In the genomic region with DNA sequence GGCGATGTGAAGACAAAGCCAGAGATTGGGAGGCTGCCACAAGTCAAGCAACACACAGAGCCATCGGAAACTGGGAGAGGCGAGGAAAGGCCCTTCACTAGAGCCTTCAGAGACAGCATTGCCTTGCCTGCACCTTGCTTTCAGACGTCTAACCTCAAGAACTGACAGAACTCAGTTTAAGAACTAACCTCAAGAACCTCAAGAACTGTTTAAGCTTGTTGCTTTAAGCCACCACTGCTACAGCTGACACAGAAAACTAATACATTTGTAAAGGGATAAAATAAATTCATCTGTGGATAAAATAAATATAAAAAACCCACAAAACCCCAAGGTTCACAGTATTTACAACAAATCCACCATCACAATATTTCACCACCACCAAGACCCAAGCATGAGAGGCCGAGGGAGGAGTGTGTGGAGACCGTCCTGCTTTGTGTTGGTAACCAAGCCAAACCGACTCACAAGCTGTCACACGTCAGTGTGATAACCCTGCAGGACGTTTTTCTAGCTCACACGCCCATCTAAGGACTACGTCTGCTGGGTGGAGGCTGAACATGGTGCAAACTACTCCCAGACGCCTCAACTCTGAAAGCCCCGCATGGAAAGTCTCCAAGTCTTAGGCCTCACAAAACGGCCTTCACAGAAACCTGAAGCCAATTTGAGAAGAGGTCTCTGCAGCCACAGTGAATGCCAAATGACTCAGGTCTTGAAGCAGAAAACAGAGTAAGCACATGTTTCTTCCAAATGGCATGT, we compare ENCODE assay signal across 7 cellular contexts.
DNase-seq lines count a peak whose midpoint lies in the region; ATAC-seq lines count a peak whose summit lies in the region.

No MANE protein-coding gene starts in this region.

- H3K27me3 ChIP-seq in MG63 (no peaks in the 10 kb centered on the region), right cardiac atrium (ENCODE audit: control insufficient read depth, insufficient read depth) (no peaks in the 10 kb centered on the region)

- ATAC-seq in right cardiac atrium = peak; percentile 94 to 97
- no peak for ATAC-seq in GM21825 (IDR thresholded peaks at IDR 0.05; ENCODE audit: unreplicated experiment)

- no peak overlapping the region for H3K4me3 ChIP-seq in MG63
- H3K4me3 ChIP-seq in right cardiac atrium (ENCODE audit: low read length) = no peak overlapping the region

- WGBS in right cardiac atrium = 38% methylated on average over 14 of the region's 14 CpGs

- peaks cover 59% of the 10 kb centered on the region for H3K36me3 ChIP-seq in MG63

- H3K27ac ChIP-seq in right cardiac atrium (ENCODE audit: low read length) = peak overlapping the region; percentile 87

- DNase-seq in MG63 (peak; percentile 71), right cardiac atrium (peak; percentile 82 to 88 (median 82)), HCEC 1CT (no peak), ACHN (no peak)
- DNase-seq in activated T-helper 9 cell treated with anti-CD3 and anti-CD28 coated beads, Interleukin-2, amount 50 U/mL, for 16 hours (ENCODE audit: low read depth) = peak; percentile 47
- peak; percentile 50 to 55 for DNase-seq in stimulated activated CD8-positive, alpha-beta memory T cell treated with anti-CD3 and anti-CD28 coated beads, Interleukin-2, amount 100 ng/mL, for 48 hours (ENCODE audit: low read depth in 2 of 2)

- intact Hi-C loops in right cardiac atrium (cut with DNase I) = loop anchor here in 2 of 4 donors (5.0 to 10.0 kb wide), 3 partner anchors 69 to 236 kb away; no protein-coding TSS in a partner anchor

- in situ Hi-C loops in ACHN (cut with HindIII; ENCODE audit: low pct_ligation_motif_present, low pct_unique_long_range_greater_than_20kb, low sequenced_read_pairs) = no loop called here

- peaks cover 20% of the 10 kb centered on the region for H3K4me1 ChIP-seq in right cardiac atrium (ENCODE audit: control insufficient read depth, insufficient read depth, low read length)

- H3K9me3 ChIP-seq in MG63 = no peaks in the 10 kb centered on the region
- H3K9me3 ChIP-seq in right cardiac atrium (ENCODE audit: control insufficient read depth, low read length) = peaks cover 1% of the 10 kb centered on the region

Comparison
In these comparisons a context has a peak if more than half of its experiments do, and no peak if none do; other contexts are left out.
1. DNase-seq: peak in MG63 (single experiment), activated T-helper 9 cell treated with anti-CD3 and anti-CD28 coated beads, Interleukin-2, amount 50 U/mL, for 16 hours (single experiment), right cardiac atrium (3 of 3) and stimulated activated CD8-positive, alpha-beta memory T cell treated with anti-CD3 and anti-CD28 coated beads, Interleukin-2, amount 100 ng/mL, for 48 hours (2 of 2); none in HCEC 1CT (single experiment) and ACHN (single experiment).